18 cellular contexts compared by ENCODE assay signal in the genomic region with DNA sequence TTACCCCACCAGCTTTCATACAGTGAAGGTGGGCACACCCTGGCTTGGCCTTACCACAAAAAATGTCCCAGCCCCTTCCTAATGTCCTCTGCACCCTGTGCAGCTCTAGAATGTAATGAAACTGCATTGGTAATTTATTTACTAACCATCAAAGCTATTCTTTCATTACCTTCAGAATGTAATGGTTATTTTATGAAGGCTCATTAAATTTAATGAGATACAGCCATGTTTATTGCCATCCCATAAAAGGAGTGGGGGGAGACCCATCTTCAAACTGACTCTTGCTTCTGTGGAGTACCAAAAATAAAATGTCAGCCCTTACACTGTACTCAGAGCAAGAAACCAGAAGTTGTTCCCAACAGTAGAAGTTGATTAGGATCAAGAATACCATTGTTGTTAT.
DNase-seq lines count a peak whose midpoint lies in the region; ATAC-seq lines count a peak whose summit lies in the region.
"Had no signal": no experiment of that assay in that cellular context is flagged by ENCODE, and none has a peak within 500 bp of the region (broad histone marks: within the 10 kb centered on the region; RNA-seq: fewer than 3 reads in every experiment).

No MANE protein-coding gene starts in this region.

- peak; percentile 1 for DNase-seq in NCI-H1105 treated with DMSO at 0.1 percent for 48 hours (lab: John Stamatoyannopoulos, UW)
- no peak for DNase-seq in NCI-H1105 (lab: John Stamatoyannopoulos, UW)
- DNase-seq in NCI-H69 (lab: John Stamatoyannopoulos, UW): peak; percentile 6
- DNase-seq in left kidney (ENCODE audit: low read depth, low spot score): peak; percentile 27
- no peak for DNase-seq in stimulated activated CD4-positive, alpha-beta T cell treated with anti-CD3 and anti-CD28 coated beads, Interleukin-15, amount 100 ng/mL, for 24 hours
- DNase-seq: AML-193; BE2C; CD4-positive, alpha-beta T cell; CD8-positive, alpha-beta memory T cell; DMS 273 treated with DMSO at 0.1 percent for 48 hours; DMS79; EL; GDM1; H9 had no signal

- ATAC-seq in HG02759 (IDR thresholded peaks at IDR 0.05; ENCODE audit: unreplicated experiment): no peak
- ATAC-seq: GM12878, GM23338, HCT116 had no signal

Comparison
In these comparisons a context has a peak if more than half of its experiments do, and no peak if none do; other contexts are left out.
1. DNase-seq: peak in NCI-H1105 treated with DMSO at 0.1 percent for 48 hours (single experiment), NCI-H69 (single experiment) and left kidney (single experiment); none in NCI-H1105 (single experiment) and stimulated activated CD4-positive, alpha-beta T cell treated with anti-CD3 and anti-CD28 coated beads, Interleukin-15, amount 100 ng/mL, for 24 hours (single experiment).